In the genomic region with DNA sequence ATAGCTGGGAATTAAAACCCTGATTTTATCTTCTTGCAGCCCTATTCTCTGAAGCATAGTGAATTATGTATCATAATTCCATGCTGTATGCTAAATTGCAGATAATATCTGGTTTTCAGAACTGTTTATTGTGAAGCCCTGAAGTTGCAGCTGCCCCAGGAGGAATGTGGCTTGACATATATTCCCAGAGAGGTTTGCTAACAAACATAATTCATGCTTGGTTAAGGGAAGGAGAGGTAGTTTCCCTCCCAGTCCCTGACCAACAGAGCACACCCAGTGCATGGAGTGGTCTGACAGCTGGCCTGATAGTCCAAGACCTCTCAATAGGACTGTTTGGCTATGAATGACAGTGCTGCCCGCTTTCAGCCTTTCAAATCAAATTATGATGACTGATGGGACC, we compare ENCODE assay signal across 30 cellular contexts.
"Had no signal": no experiment of that assay in that cellular context is flagged by ENCODE, and none has a peak within 500 bp of the region (broad histone marks: within the 10 kb centered on the region; RNA-seq: fewer than 3 reads in every experiment).

No MANE protein-coding gene starts in this region.

- H3K36me3 ChIP-seq: gastroesophageal sphincter, thoracic aorta, upper lobe of right lung had no signal

- H3K27me3 ChIP-seq: gastroesophageal sphincter, upper lobe of right lung had no signal

- H3K36me3 Mint-ChIP-seq: activated naive CD4-positive, alpha-beta T cell treated with anti-CD3 and anti-CD28 coated beads, Interleukin-2, amount 10 ng/mL, durations not matched to agents 7 days and 5 days; activated naive CD8-positive, alpha-beta T cell treated with anti-CD3 and anti-CD28 coated beads, Interleukin-2, amount 10 ng/mL, durations not matched to agents 7 days and 5 days; natural killer cell; stimulated activated effector memory CD8-positive, alpha-beta T cell treated with anti-CD3 and anti-CD28 coated beads, Interleukin-12 subunit alpha, Interleukin-12 subunit beta, amount 100 ng/mL, for 72 hours had no signal

- ATAC-seq: activated CD4-positive, CD25-positive, alpha-beta regulatory T cell treated with anti-CD3 and anti-CD28 coated beads, Interleukin-2, amount 50 U/mL, for 24 hours; effector memory CD8-positive, alpha-beta T cell; gastroesophageal sphincter; left colon; natural killer cell; sciatic nerve; stimulated activated effector memory CD8-positive, alpha-beta T cell treated with anti-CD3 and anti-CD28 coated beads, Interleukin-12 subunit alpha, Interleukin-12 subunit beta, amount 100 ng/mL, for 72 hours; upper lobe of right lung had no signal

- H3K27ac ChIP-seq: gastroesophageal sphincter, thoracic aorta, upper lobe of right lung, VCaP had no signal

- H3K27me3 Mint-ChIP-seq: activated naive CD4-positive, alpha-beta T cell treated with anti-CD3 and anti-CD28 coated beads, Interleukin-2, amount 10 ng/mL, durations not matched to agents 7 days and 5 days; activated naive CD8-positive, alpha-beta T cell treated with anti-CD3 and anti-CD28 coated beads, Interleukin-2, amount 10 ng/mL, durations not matched to agents 7 days and 5 days; effector memory CD8-positive, alpha-beta T cell; stimulated activated naive CD8-positive, alpha-beta T cell treated with anti-CD3 and anti-CD28 coated beads, Interleukin-15, Interleukin-2, amounts not matched to agents 100 ng/mL and 50 ng/mL, for 24 hours had no signal

- DNase-seq: activated CD4-positive, alpha-beta T cell treated with anti-CD3 and anti-CD28 coated beads for 48 hours; activated CD4-positive, alpha-beta T cell treated with anti-CD3 and anti-CD28 coated beads, Interleukin-2, amount 50 U/mL, for 48 hours; activated CD8-positive, alpha-beta memory T cell treated with anti-CD3 and anti-CD28 coated beads for 24 hours; activated gamma-delta T cell; activated naive CD4-positive, alpha-beta T cell treated with anti-CD3 and anti-CD28 coated beads, Interleukin-2, amount 10 ng/mL, durations not matched to agents 7 days and 5 days; activated naive CD8-positive, alpha-beta T cell treated with anti-CD3 and anti-CD28 coated beads, Interleukin-2, amount 10 ng/mL, durations not matched to agents 7 days and 5 days; activated T-cell treated with anti-CD3 and anti-CD28 coated beads, Interleukin-2, amount 50 U/mL, for 1 hour; amniotic stem cell; caudate nucleus; cortex of kidney; effector memory CD8-positive, alpha-beta T cell; head of caudate nucleus; hippocampal formation; immature natural killer cell; kidney; left colon; natural killer cell; small intestine; stimulated activated CD4-positive, alpha-beta T cell treated with anti-CD3 and anti-CD28 coated beads, Interleukin-4, amount 100 ng/mL, for 24 hours; T-helper 9 cell; upper lobe of right lung had no signal

- H3K27ac Mint-ChIP-seq: activated naive CD4-positive, alpha-beta T cell treated with anti-CD3 and anti-CD28 coated beads, Interleukin-2, amount 10 ng/mL, durations not matched to agents 7 days and 5 days; activated naive CD8-positive, alpha-beta T cell treated with anti-CD3 and anti-CD28 coated beads, Interleukin-2, amount 10 ng/mL, durations not matched to agents 7 days and 5 days; activated T-helper 1 cell treated with anti-CD3 and anti-CD28 coated beads, Interleukin-12 subunit alpha, Interleukin-12 subunit beta, Interleukin-2, Interleukin-4 antibody, amounts not matched to agents 30 ng/mL and 10 ng/mL and 1 ng/mL, durations not matched to agents 14 hours and 24 hours and 36 hours; effector memory CD8-positive, alpha-beta T cell; immature natural killer cell; natural killer cell; stimulated activated effector memory CD8-positive, alpha-beta T cell treated with anti-CD3 and anti-CD28 coated beads, Interleukin-12 subunit alpha, Interleukin-12 subunit beta, amount 100 ng/mL, for 72 hours; stimulated activated naive CD8-positive, alpha-beta T cell treated with anti-CD3 and anti-CD28 coated beads, Interleukin-15, Interleukin-2, amounts not matched to agents 100 ng/mL and 50 ng/mL, for 24 hours; T-helper 1 cell treated with Interleukin-12 subunit alpha and Interleukin-12 subunit beta and Interleukin-4 antibody, amounts not matched to agents 30 μg/mL and 1 μg/mL, for 36 hours had no signal

- H3K4me3 ChIP-seq: gastroesophageal sphincter, thoracic aorta, upper lobe of right lung had no signal

- H3K4me3 Mint-ChIP-seq: activated naive CD4-positive, alpha-beta T cell treated with anti-CD3 and anti-CD28 coated beads, Interleukin-2, amount 10 ng/mL, durations not matched to agents 7 days and 5 days; activated naive CD8-positive, alpha-beta T cell treated with anti-CD3 and anti-CD28 coated beads, Interleukin-2, amount 10 ng/mL, durations not matched to agents 7 days and 5 days; activated T-helper 1 cell treated with anti-CD3 and anti-CD28 coated beads, Interleukin-12 subunit alpha, Interleukin-12 subunit beta, Interleukin-2, Interleukin-4 antibody, amounts not matched to agents 30 ng/mL and 10 ng/mL and 1 ng/mL, durations not matched to agents 14 hours and 24 hours and 36 hours; effector memory CD8-positive, alpha-beta T cell; immature natural killer cell; natural killer cell; stimulated activated effector memory CD8-positive, alpha-beta T cell treated with anti-CD3 and anti-CD28 coated beads, Interleukin-12 subunit alpha, Interleukin-12 subunit beta, amount 100 ng/mL, for 72 hours; stimulated activated naive CD8-positive, alpha-beta T cell treated with anti-CD3 and anti-CD28 coated beads, Interleukin-15, Interleukin-2, amounts not matched to agents 100 ng/mL and 50 ng/mL, for 24 hours; T-helper 1 cell treated with Interleukin-12 subunit alpha and Interleukin-12 subunit beta and Interleukin-4 antibody, amounts not matched to agents 30 μg/mL and 1 μg/mL, for 36 hours had no signal

- H3K9me3 Mint-ChIP-seq: activated naive CD8-positive, alpha-beta T cell treated with anti-CD3 and anti-CD28 coated beads, Interleukin-2, amount 10 ng/mL, durations not matched to agents 7 days and 5 days had no signal

- H3K4me1 Mint-ChIP-seq: activated naive CD4-positive, alpha-beta T cell treated with anti-CD3 and anti-CD28 coated beads, Interleukin-2, amount 10 ng/mL, durations not matched to agents 7 days and 5 days; activated naive CD8-positive, alpha-beta T cell treated with anti-CD3 and anti-CD28 coated beads, Interleukin-2, amount 10 ng/mL, durations not matched to agents 7 days and 5 days; immature natural killer cell; natural killer cell; stimulated activated effector memory CD8-positive, alpha-beta T cell treated with anti-CD3 and anti-CD28 coated beads, Interleukin-12 subunit alpha, Interleukin-12 subunit beta, amount 100 ng/mL, for 72 hours had no signal

- H3K4me1 ChIP-seq: gastroesophageal sphincter, upper lobe of right lung had no signal

- H3K9me3 ChIP-seq: gastroesophageal sphincter, thoracic aorta, upper lobe of right lung had no signal
